Comparison of ENCODE assay signal across 14 cellular contexts in the genomic region with DNA sequence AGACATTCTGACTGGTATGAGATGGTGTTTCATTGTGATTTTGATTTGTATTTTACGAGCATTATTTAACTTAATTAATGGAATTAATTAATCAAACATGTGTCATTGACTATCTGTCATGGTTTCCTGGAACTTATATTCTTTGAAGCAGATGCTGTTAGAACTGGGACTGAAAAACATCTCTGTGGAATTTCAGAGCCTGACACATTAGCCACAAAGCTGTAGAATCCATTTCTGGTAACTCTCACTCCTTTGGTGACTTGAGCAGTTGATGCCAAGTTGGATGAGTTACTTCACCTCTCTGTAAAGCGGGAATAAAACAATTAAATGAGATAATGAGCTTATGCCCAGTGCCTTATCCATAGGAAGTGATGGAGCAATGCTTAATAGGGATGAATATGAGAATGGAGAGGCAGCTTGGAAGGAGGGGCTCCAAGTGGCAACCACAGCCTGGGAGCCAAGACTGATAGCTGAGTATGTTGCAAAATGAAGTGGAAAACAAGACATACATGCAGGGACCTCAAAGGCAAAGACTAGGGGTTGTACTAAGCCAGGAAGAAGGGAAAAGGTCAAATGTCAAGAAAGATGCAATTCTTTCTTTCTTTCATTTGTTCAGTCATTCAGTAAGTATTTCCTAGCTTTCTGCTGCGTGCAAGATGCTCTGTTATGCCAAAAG. TPM values are rescaled to one million over a fixed set of nuclear protein-coding genes. Genes with fewer than 3 reads are reported as not detected.
DNase-seq lines count a peak whose midpoint lies in the region; FAIRE-seq and TF ChIP-seq lines count a peak whose summit lies in the region.
"Had no signal": no experiment of that assay in that cellular context is flagged by ENCODE, and none has a peak within 500 bp of the region (broad histone marks: within the 10 kb centered on the region; RNA-seq: fewer than 3 reads in every experiment).

No MANE protein-coding gene starts in this region.

- CTCF ChIA-PET in H1 (lab: Charles Lee; ENCODE audit: partially characterized antibody): interaction anchor here (0.6 to 1.8 kb wide), 6 partner anchors 15 to 88 kb away, joined by 3 to 5 read pairs (median 3); no protein-coding TSS in a partner anchor

- H4K91ac ChIP-seq in H1 (replicated peaks; ENCODE audit: insufficient read length, low read length) (no peak overlapping the region), trophoblast cell (ENCODE audit: low read depth, low read length) (peak overlapping the region; percentile 58)

- H3K4me1 ChIP-seq in H1 (replicated peaks in 1 of 4; ENCODE audit: control insufficient read depth in 3 of 4, insufficient read depth in 4 of 4, low read length in 3 of 4) (no peaks in the 10 kb centered on the region; a peak in 1 of 7 replicates), trophoblast cell (ENCODE audit: control insufficient read depth in 1 of 2, insufficient read depth in 2 of 2, low read length in 2 of 2) (peaks cover 8 to 19% of the 10 kb centered on the region in 2 experiments), sigmoid colon (no peaks in the 10 kb centered on the region)
- H3K4me1 ChIP-seq: BLaER1 had no signal

- 0 out of 2 replicates have a peak overlapping the region, but pooled peaks have one; percentile 37 for H2AFZ ChIP-seq in H1 (ENCODE audit: low read length)
- H2AFZ ChIP-seq in trophoblast cell (ENCODE audit: insufficient read depth, low read length, poor library complexity): no peak overlapping the region

- H4K12ac ChIP-seq in trophoblast cell (ENCODE audit: low read depth, low read length): no peak overlapping the region

- no peak overlapping the region for H4K8ac ChIP-seq in H1 (ENCODE audit: extremely low read depth, insufficient read depth, low read length)
- H4K8ac ChIP-seq in trophoblast cell (ENCODE audit: low read depth, low read length): no peak overlapping the region

- no peak overlapping the region for H3K56ac ChIP-seq in H1 (replicated peaks; ENCODE audit: insufficient read length, low read depth, low read length)

- H3K4ac ChIP-seq in H1 (replicated peaks; ENCODE audit: insufficient read length, low read depth, low read length) (no peak overlapping the region), trophoblast cell (ENCODE audit: low read depth, low read length) (no peak overlapping the region)

- POLR2A ChIA-PET in H1 (lab: Charles Lee; ENCODE audit: partially characterized antibody): no interaction called here

- H3K4me3 Mint-ChIP-seq in glutamatergic neuron (ENCODE audit: unreplicated experiment): no peak overlapping the region
- H3K4me3 Mint-ChIP-seq: CD4-positive, CD25-positive, alpha-beta regulatory T cell had no signal

- no peak overlapping the region for H3K27ac Mint-ChIP-seq in glutamatergic neuron (ENCODE audit: unreplicated experiment)

- H3K23ac ChIP-seq in H1 (ENCODE audit: insufficient read length): no peak overlapping the region
- H3K23ac ChIP-seq in trophoblast cell (ENCODE audit: low read length): no peak overlapping the region

- no peak overlapping the region for H2BK20ac ChIP-seq in H1 (ENCODE audit: low read length)

- no peaks in the 10 kb centered on the region for H3K79me1 ChIP-seq in H1 (ENCODE audit: low read depth, low read length)
- H3K79me1 ChIP-seq in trophoblast cell (ENCODE audit: low read length): peaks cover 12% of the 10 kb centered on the region

- no peaks in the 10 kb centered on the region for H3K36me3 ChIP-seq in H1 (ENCODE audit: control insufficient read depth in 2 of 4, insufficient read depth in 4 of 4, low read length in 3 of 4)
- H3K36me3 ChIP-seq in trophoblast cell (ENCODE audit: control insufficient read depth in 1 of 2, insufficient read depth in 2 of 2, low read length in 2 of 2): no peaks in the 10 kb centered on the region
- H3K36me3 ChIP-seq in sigmoid colon: no peaks in the 10 kb centered on the region
- H3K36me3 ChIP-seq: BLaER1 had no signal

- TF ChIP-seq RAD21 in H1 (IDR thresholded peaks at IDR 0.05 in 1 of 2, conservative IDR thresholded peaks at IDR 0.05 in 1 of 2; ENCODE audit: low read depth in 2 of 2, low read length in 2 of 2): no peak

- H2BK12ac ChIP-seq in H1 (ENCODE audit: low read depth, low read length) (no peak overlapping the region), trophoblast cell (ENCODE audit: low read length) (peak overlapping the region; percentile 5)

- H3K9ac ChIP-seq in H1 (replicated peaks in 1 of 4; ENCODE audit: extremely low read depth in 1 of 4, low read depth in 3 of 4, low read length in 3 of 4): no peak overlapping the region
- H3K9ac ChIP-seq in trophoblast cell (ENCODE audit: low read length): no peak overlapping the region
- H3K9ac ChIP-seq: BLaER1 had no signal

- H3K79me2 ChIP-seq in H1 (ENCODE audit: control insufficient read depth in 1 of 2, insufficient read depth in 2 of 2, low read length in 2 of 2): no peaks in the 10 kb centered on the region
- H3K79me2 ChIP-seq in trophoblast cell (ENCODE audit: control insufficient read depth, insufficient read depth, low read length, poor library complexity): no peaks in the 10 kb centered on the region

- peak; percentile 59 for DNase-seq in EH (ENCODE audit: low read depth)
- peak; percentile 37 for DNase-seq in NCI-H82 treated with DMSO at 0.1 percent for 48 hours (lab: John Stamatoyannopoulos, UW; ENCODE audit: unreplicated experiment)
- DNase-seq in H1 (ENCODE audit: low read depth in 1 of 2, low spot score in 2 of 2): no peak
- DNase-seq in trophoblast cell: no peak
- DNase-seq in sigmoid colon: no peak
- no peak for DNase-seq in hippocampal formation (lab: John Stamatoyannopoulos, UW)
- no peak for DNase-seq in glutamatergic neuron
- no peak for DNase-seq in OCI-M1 (lab: John Stamatoyannopoulos, UW)
- DNase-seq: 8988T; AML-193; CD4-positive, CD25-positive, alpha-beta regulatory T cell; DMS53 had no signal

- H3K14ac ChIP-seq in H1 (ENCODE audit: insufficient read length) (no peak overlapping the region), trophoblast cell (ENCODE audit: low read length) (no peak overlapping the region)

- no peaks in the 10 kb centered on the region for H3K4me1 Mint-ChIP-seq in glutamatergic neuron (ENCODE audit: low read depth, unreplicated experiment)
- H3K4me1 Mint-ChIP-seq: CD4-positive, CD25-positive, alpha-beta regulatory T cell had no signal

- FAIRE-seq in H1 (lab: Jason Lieb, UNC): no peak
- FAIRE-seq: H54 had no signal

- TF ChIP-seq EP300 in H1 (IDR thresholded peaks at IDR 0.05; ENCODE audit: borderline replicate concordance in 1 of 2, low read depth in 2 of 2, low read length in 2 of 2): no peak
- no peak for TF ChIP-seq EP300 in sigmoid colon (IDR thresholded peaks at IDR 0.05)

- no peak overlapping the region for H3K4me2 ChIP-seq in H1 (ENCODE audit: insufficient read depth in 1 of 2, low read depth in 2 of 2, low read length in 2 of 2)
- no peak overlapping the region for H3K4me2 ChIP-seq in trophoblast cell (ENCODE audit: low read length)
- H3K4me2 ChIP-seq: BLaER1 had no signal

- no peak overlapping the region for H2BK120ac ChIP-seq in H1 (replicated peaks; ENCODE audit: low read depth, low read length)
- H2BK120ac ChIP-seq in trophoblast cell (ENCODE audit: insufficient read depth, low read length, poor library complexity): peak overlapping the region; percentile 27

- intact Hi-C loops in sigmoid colon (cut with DNase I): no loop called here

- no peaks in the 10 kb centered on the region for H3K36me3 Mint-ChIP-seq in glutamatergic neuron (ENCODE audit: unreplicated experiment)
- H3K36me3 Mint-ChIP-seq: CD4-positive, CD25-positive, alpha-beta regulatory T cell had no signal

- H2BK15ac ChIP-seq in H1 (ENCODE audit: low read length): 0 out of 2 replicates have a peak overlapping the region, but pooled peaks have one; percentile 9

- H2AK5ac ChIP-seq in H1 (ENCODE audit: low read depth, low read length): no peak overlapping the region
- no peak overlapping the region for H2AK5ac ChIP-seq in trophoblast cell (ENCODE audit: low read length)

- TF ChIP-seq POLR2A in H1 (IDR thresholded peaks at IDR 0.05; ENCODE audit: control extremely low read depth in 1 of 2, low read depth in 2 of 2, low read length in 2 of 2) (no peak), sigmoid colon (IDR thresholded peaks at IDR 0.05) (no peak)

- no peaks in the 10 kb centered on the region for H3K27me3 Mint-ChIP-seq in glutamatergic neuron (ENCODE audit: unreplicated experiment)
- H3K27me3 Mint-ChIP-seq: CD4-positive, CD25-positive, alpha-beta regulatory T cell had no signal

- no peaks in the 10 kb centered on the region for H3K23me2 ChIP-seq in H1 (ENCODE audit: low read depth, low read length)

- no peaks in the 10 kb centered on the region for H3K9me3 ChIP-seq in H1 (ENCODE audit: insufficient read depth in 2 of 2, low read depth in 1 of 2, low read length in 1 of 2)
- no peaks in the 10 kb centered on the region for H3K9me3 ChIP-seq in trophoblast cell (ENCODE audit: insufficient read depth, low read depth, low read length)
- H3K9me3 ChIP-seq in sigmoid colon: no peaks in the 10 kb centered on the region
- H3K9me3 ChIP-seq: BLaER1 had no signal

- no peak overlapping the region for H3K27ac ChIP-seq in H1 (ENCODE audit: low read depth, low read length)
- H3K27ac ChIP-seq in trophoblast cell (ENCODE audit: low read depth, low read length): peak overlapping the region; percentile 70
- H3K27ac ChIP-seq in sigmoid colon: no peak overlapping the region
- H3K27ac ChIP-seq: BLaER1 had no signal

- H3K18ac ChIP-seq in H1 (ENCODE audit: extremely low read depth, low read length) (no peak overlapping the region), trophoblast cell (ENCODE audit: low read length) (no peak overlapping the region)

- no peaks in the 10 kb centered on the region for H3K27me3 ChIP-seq in H1 (replicated peaks in 1 of 4; ENCODE audit: control insufficient read depth in 3 of 4, extremely low read depth in 1 of 4, insufficient read depth in 3 of 4, low read length in 3 of 4)
- H3K27me3 ChIP-seq in trophoblast cell (ENCODE audit: insufficient read depth, low read length): no peaks in the 10 kb centered on the region
- H3K27me3 ChIP-seq in sigmoid colon: no peaks in the 10 kb centered on the region
- H3K27me3 ChIP-seq: BLaER1 had no signal

- no peaks in the 10 kb centered on the region for H4K20me1 ChIP-seq in H1 (replicated peaks in 1 of 2; ENCODE audit: control insufficient read depth in 1 of 2, insufficient read depth in 2 of 2, low read length in 2 of 2)
- H4K20me1 ChIP-seq: BLaER1 had no signal

- H3K4me3 ChIP-seq in H1 (ENCODE audit: extremely low read depth in 1 of 4, insufficient read depth in 2 of 4, low read depth in 3 of 4, low read length in 4 of 4) (no peak overlapping the region), trophoblast cell (ENCODE audit: low read depth, low read length) (no peak overlapping the region), sigmoid colon (no peak overlapping the region)
- H3K4me3 ChIP-seq: BLaER1 had no signal

- no peak overlapping the region for H2BK5ac ChIP-seq in H1 (ENCODE audit: low read depth, low read length)
- peak overlapping the region; percentile 7 for H2BK5ac ChIP-seq in trophoblast cell (ENCODE audit: low read depth, low read length, poor library complexity)

- WGBS in H1 (ENCODE audit: extremely low coverage in 1 of 2, insufficient coverage in 1 of 2, insufficient read length in 1 of 2, insufficient replicate concordance in 2 of 2, low coverage in 1 of 2, low lambda C conversion rate in 2 of 2, missing lambda C conversion rate in 1 of 2), 2 experiments: 91% methylated on average over 3 of the region's 3 CpGs; no CpG with 5 or more reads in 1 of the 2 experiments
- no CpG with 5 or more reads among the region's 3 CpGs for WGBS in trophoblast cell (ENCODE audit: extremely low coverage, insufficient coverage, insufficient read length)
- 89 to 90% methylated on average over 3 of the region's 3 CpGs for WGBS in sigmoid colon, 2 donors

- no peak overlapping the region for H4K5ac ChIP-seq in H1 (ENCODE audit: insufficient read length, low read depth, low read length)

- TF ChIP-seq CTCF in H1 (IDR thresholded peaks at IDR 0.05; ENCODE audit: control extremely low read depth in 1 of 3, insufficient read depth in 1 of 3, low read depth in 1 of 3, low read length in 3 of 3) (no peak), sigmoid colon (IDR thresholded peaks at IDR 0.05) (no peak), glutamatergic neuron (IDR thresholded peaks at IDR 0.05; ENCODE audit: partially characterized antibody, unreplicated experiment) (no peak)

- H3K9me3 Mint-ChIP-seq in glutamatergic neuron (ENCODE audit: unreplicated experiment): peaks cover 1% of the 10 kb centered on the region

RNA-seq across cellular contexts. Expression of gene ADRA1B, which starts 23.1 kb away (rescaled TPM):
- not detected in 2 replicates for total RNA-seq in H1 (2021; fragmentation: NEBNext Ultra II Directional; extraction: Animal tissue kit (Norgen Biotek cat#: 25700))
- polyA plus RNA-seq in H1 (2011; rRNA removed) (0.08 TPM in 1 of 2 replicates, not detected in the other), sigmoid colon (under 1 TPM in 2 of 3 donors, not detected in 1; 0.47 to 0.92 TPM)
- not detected for polyA plus RNA-seq in H1 (2011; cell fraction: cytosol; rRNA removed)
- 0.04 TPM for polyA plus RNA-seq in H1 (2011; cell fraction: nucleus; rRNA removed)
- polyA plus RNA-seq in H1 (2012, experiment 1 of 2): not detected in 4 replicates
- polyA plus RNA-seq in H1 (2012, experiment 2 of 2): not detected
- polyA plus RNA-seq in H1 (2013, experiment 1 of 2): not detected
- 0.11 TPM for polyA plus RNA-seq in H1 (2013, experiment 2 of 2)
- 0.09 and 0.22 TPM in 2 replicates for polyA minus RNA-seq in H1 (2011; rRNA and poly(A)+ RNA removed)
- polyA minus RNA-seq in H1 (2011; cell fraction: cytosol; rRNA and poly(A)+ RNA removed): not detected
- polyA minus RNA-seq in H1 (2011; cell fraction: nucleus; rRNA and poly(A)+ RNA removed): not detected
- 4.2 and 4.4 TPM in 2 replicates for polyA plus RNA-seq in trophoblast cell (2013)
- total RNA-seq in sigmoid colon (1 to 10 TPM in 1 of 4 donors, under 1 TPM in 3; 0.36 to 1.8 (median 0.61) TPM), glutamatergic neuron (ENCODE audit: unreplicated experiment) (0.66 TPM)
- total RNA-seq: CD4-positive, CD25-positive, alpha-beta regulatory T cell had no signal
- polyA plus RNA-seq: CD4-positive, CD25-positive, alpha-beta regulatory T cell had no signal

Comparison
In these comparisons a context has a peak if more than half of its experiments do, and no peak if none do; other contexts are left out.
1. DNase-seq: peak in EH (single experiment) and NCI-H82 treated with DMSO at 0.1 percent for 48 hours (single experiment); none in H1 (0 of 2), trophoblast cell (0 of 2), sigmoid colon (single experiment), hippocampal formation (0 of 2), glutamatergic neuron (single experiment) and OCI-M1 (single experiment).